ENCODE assay signal across 8 cellular contexts in genomic region chr10:124646483-124647352, GRCh38.
DNase-seq lines count a peak whose midpoint lies in the region; TF ChIP-seq lines count a peak whose summit lies in the region.

No MANE protein-coding gene starts in this region.

- peak overlapping the region; percentile 94 for H3K27ac Mint-ChIP-seq in T-helper 1 cell treated with Interleukin-12 subunit alpha and Interleukin-12 subunit beta and Interleukin-4 antibody, amounts not matched to agents 30 μg/mL and 1 μg/mL, for 36 hours

- H3K36me3 Mint-ChIP-seq in T-helper 1 cell treated with Interleukin-12 subunit alpha and Interleukin-12 subunit beta and Interleukin-4 antibody, amounts not matched to agents 30 μg/mL and 1 μg/mL, for 36 hours (ENCODE audit: low read depth) = peaks cover 19% of the 10 kb centered on the region

- peak overlapping the region; percentile 14 for H3K27ac ChIP-seq in adipose tissue (ENCODE audit: low read depth, low read length)
- peak overlapping the region; percentile 84 for H3K27ac ChIP-seq in suprapubic skin

- TF ChIP-seq CTCF in suprapubic skin (IDR thresholded peaks at IDR 0.05) = no peak

- DNase-seq in T-helper 1 cell (no peak), iris pigment epithelial cell (ENCODE audit: low read depth) (peak; percentile 90), suprapubic skin (ENCODE audit: low spot score in 2 of 2) (no peak), T1000 (lab: John Stamatoyannopoulos, UW) (no peak), AML-193 (lab: John Stamatoyannopoulos, UW) (no peak)
- DNase-seq in stimulated activated CD4-positive, alpha-beta T cell treated with anti-CD3 and anti-CD28 coated beads, Interleukin-15, amount 100 ng/mL, for 24 hours = no peak

- no peaks in the 10 kb centered on the region for H3K36me3 ChIP-seq in suprapubic skin

- no peak for TF ChIP-seq POLR2A in suprapubic skin (IDR thresholded peaks at IDR 0.05)

- H3K4me1 ChIP-seq in suprapubic skin = peaks cover 95% of the 10 kb centered on the region

- no peaks in the 10 kb centered on the region for H3K27me3 Mint-ChIP-seq in T-helper 1 cell treated with Interleukin-12 subunit alpha and Interleukin-12 subunit beta and Interleukin-4 antibody, amounts not matched to agents 30 μg/mL and 1 μg/mL, for 36 hours (ENCODE audit: low read depth)

- WGBS in adipose tissue, 3 donors = 59 to 82% (median 65%) methylated on average over 19 of the region's 19 CpGs
- 77% methylated on average over 17 of the region's 19 CpGs for WGBS in suprapubic skin

- TF ChIP-seq EP300 in suprapubic skin (IDR thresholded peaks at IDR 0.05) = no peak

- no peaks in the 10 kb centered on the region for H3K27me3 ChIP-seq in suprapubic skin

- peak overlapping the region; percentile 64 for H3K4me3 Mint-ChIP-seq in T-helper 1 cell treated with Interleukin-12 subunit alpha and Interleukin-12 subunit beta and Interleukin-4 antibody, amounts not matched to agents 30 μg/mL and 1 μg/mL, for 36 hours

- no peaks in the 10 kb centered on the region for H3K9me3 Mint-ChIP-seq in T-helper 1 cell treated with Interleukin-12 subunit alpha and Interleukin-12 subunit beta and Interleukin-4 antibody, amounts not matched to agents 30 μg/mL and 1 μg/mL, for 36 hours

- peaks cover 69% of the 10 kb centered on the region for H3K4me1 Mint-ChIP-seq in T-helper 1 cell treated with Interleukin-12 subunit alpha and Interleukin-12 subunit beta and Interleukin-4 antibody, amounts not matched to agents 30 μg/mL and 1 μg/mL, for 36 hours (ENCODE audit: low read depth)

- no peak overlapping the region for H3K4me3 ChIP-seq in suprapubic skin

- H3K9me3 ChIP-seq in suprapubic skin = no peaks in the 10 kb centered on the region
